1 cellular context compared by ENCODE assay signal in the genomic region with DNA sequence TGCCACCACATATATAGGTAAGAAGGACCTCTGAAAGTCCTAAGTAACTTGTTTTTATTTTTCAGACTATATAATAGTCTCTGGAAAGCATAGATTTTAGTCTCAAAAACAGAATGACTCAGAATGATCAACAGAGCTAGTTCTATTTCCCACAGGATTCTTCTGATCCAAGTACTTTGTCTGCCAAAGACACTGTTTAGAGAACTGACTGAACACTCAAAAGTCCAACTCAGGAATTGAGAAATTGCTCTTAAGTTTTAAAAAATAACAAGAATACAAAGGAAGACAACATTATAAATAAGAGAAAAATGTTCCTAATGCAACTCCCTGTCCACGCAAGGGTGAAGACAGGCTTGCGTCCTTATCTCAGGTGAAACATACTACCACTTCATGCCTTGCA.
TF ChIP-seq lines count a peak whose summit lies in the region.

No MANE protein-coding gene starts in this region.

TF ChIP-seq in K562, 482 proteins besides CTCF, POLR2A, EP300 and RAD21 (continued from another document):
- TF ChIP-seq ZNF76 (CRISPR knock-in tag; IDR thresholded peaks at IDR 0.05; ENCODE audit: borderline replicate concordance) = no peak
- TF ChIP-seq, protein P1, sequence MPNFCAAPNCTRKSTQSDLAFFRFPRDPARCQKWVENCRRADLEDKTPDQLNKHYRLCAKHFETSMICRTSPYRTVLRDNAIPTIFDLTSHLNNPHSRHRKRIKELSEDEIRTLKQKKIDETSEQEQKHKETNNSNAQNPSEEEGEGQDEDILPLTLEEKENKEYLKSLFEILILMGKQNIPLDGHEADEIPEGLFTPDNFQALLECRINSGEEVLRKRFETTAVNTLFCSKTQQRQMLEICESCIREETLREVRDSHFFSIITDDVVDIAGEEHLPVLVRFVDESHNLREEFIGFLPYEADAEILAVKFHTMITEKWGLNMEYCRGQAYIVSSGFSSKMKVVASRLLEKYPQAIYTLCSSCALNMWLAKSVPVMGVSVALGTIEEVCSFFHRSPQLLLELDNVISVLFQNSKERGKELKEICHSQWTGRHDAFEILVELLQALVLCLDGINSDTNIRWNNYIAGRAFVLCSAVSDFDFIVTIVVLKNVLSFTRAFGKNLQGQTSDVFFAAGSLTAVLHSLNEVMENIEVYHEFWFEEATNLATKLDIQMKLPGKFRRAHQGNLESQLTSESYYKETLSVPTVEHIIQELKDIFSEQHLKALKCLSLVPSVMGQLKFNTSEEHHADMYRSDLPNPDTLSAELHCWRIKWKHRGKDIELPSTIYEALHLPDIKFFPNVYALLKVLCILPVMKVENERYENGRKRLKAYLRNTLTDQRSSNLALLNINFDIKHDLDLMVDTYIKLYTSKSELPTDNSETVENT (CRISPR knock-in tag; IDR thresholded peaks at IDR 0.05) = no peak
